9 cellular contexts compared by ENCODE assay signal in genomic region chr10:110410329-110411046, GRCh38.
DNase-seq lines count a peak whose midpoint lies in the region; ATAC-seq and TF ChIP-seq lines count a peak whose summit lies in the region.
"Had no signal": no experiment of that assay in that cellular context is flagged by ENCODE, and none has a peak within 500 bp of the region (broad histone marks: within the 10 kb centered on the region; RNA-seq: fewer than 3 reads in every experiment).

No MANE protein-coding gene starts in this region.

- peak; percentile 95 for DNase-seq in GM03348 (ENCODE audit: low spot score)
- DNase-seq in PC-9, result peak; percentile 89 to 96
- no peak for DNase-seq in esophagus squamous epithelium (lab: John Stamatoyannopoulos, UW)
- peak; percentile 76 for DNase-seq in pulmonary artery endothelial cell (ENCODE audit: low read depth, low spot score)
- no peak for DNase-seq in superior temporal gyrus (ENCODE audit: extremely low spot score)
- DNase-seq in NCI-H69 (lab: John Stamatoyannopoulos, UW), result no peak
- no peak for DNase-seq in GM19240 (ENCODE audit: insufficient read length, low spot score)
- DNase-seq: activated CD8-positive, alpha-beta memory T cell treated with anti-CD3 and anti-CD28 coated beads, Interleukin-2, amount 50 U/mL, for 48 hours had no signal

- peak overlapping the region; percentile 75 for H3K4me2 ChIP-seq in PC-9

- H3K27me3 ChIP-seq in PC-9 (ENCODE audit: insufficient read depth, low read depth) (no peaks in the 10 kb centered on the region), esophagus squamous epithelium (no peaks in the 10 kb centered on the region)

- intact Hi-C loops in PC-9 (cut with micrococcal nuclease; ENCODE audit: unreplicated experiment) (loop anchor here (1.0 to 5.0 kb wide), 4 partner anchors 16 to 203 kb away; partner anchors contain the start of gene MXI1), esophagus squamous epithelium (cut with DNase I) (no loop called here)

- H3K9me2 ChIP-seq in PC-9 (ENCODE audit: insufficient read depth), result no peaks in the 10 kb centered on the region

- H3K79me2 ChIP-seq in PC-9 (ENCODE audit: low read depth), result peaks cover 6% of the 10 kb centered on the region

- POLR2A ChIA-PET in PC-9 (lab: Charles Lee; ENCODE audit: unreplicated experiment), result interaction anchor here (0.6 to 1.4 kb wide), 6 partner anchors 11 to 506 kb away, joined by 3 to 5 read pairs (median 3); no protein-coding TSS in a partner anchor

- BruUV-seq in PC-9 (replicated peaks; lab: Mats Ljungman, UMichigan), result no TSS peak

- no peak for TF ChIP-seq POLR2A in esophagus squamous epithelium (IDR thresholded peaks at IDR 0.05)

- H3K27ac ChIP-seq in PC-9 (peak overlapping the region; percentile 100), esophagus squamous epithelium (peak overlapping the region; percentile 29 to 74 (median 64))

- WGBS in esophagus squamous epithelium, 2 donors, result 29 to 40% methylated on average over 8 of the region's 11 CpGs

- CTCF ChIA-PET in PC-9 (lab: Charles Lee), result interaction anchor here (1.1 kb wide), 1 partner anchor 56 kb away, joined by 3 read pairs; no protein-coding TSS in a partner anchor

- no peak overlapping the region for H2AFZ ChIP-seq in PC-9

- H4K20me1 ChIP-seq in PC-9 (ENCODE audit: insufficient read depth), result no peaks in the 10 kb centered on the region

- H3K4me1 ChIP-seq in PC-9 (replicated peaks; ENCODE audit: insufficient read depth), result peaks cover 87% of the 10 kb centered on the region
- peaks cover 27 to 79% (median 43%) of the 10 kb centered on the region in 3 donors for H3K4me1 ChIP-seq in esophagus squamous epithelium

- H3K4me3 ChIP-seq in PC-9 (no peak overlapping the region; the same call in 1 of the 2 replicates), esophagus squamous epithelium (no peak overlapping the region)

- H3K9me3 ChIP-seq in PC-9 (ENCODE audit: insufficient read depth, low read depth), result no peaks in the 10 kb centered on the region
- H3K9me3 ChIP-seq in esophagus squamous epithelium, result no peaks in the 10 kb centered on the region

- no peaks in the 10 kb centered on the region for H3K36me3 ChIP-seq in PC-9 (ENCODE audit: low read depth)
- H3K36me3 ChIP-seq in esophagus squamous epithelium, result no peaks in the 10 kb centered on the region

- no peak for ATAC-seq in GM21619 (IDR thresholded peaks at IDR 0.05; ENCODE audit: unreplicated experiment)

- H3F3A ChIP-seq in PC-9 (ENCODE audit: insufficient read depth, low read depth), result peaks cover 60% of the 10 kb centered on the region

- TF ChIP-seq CTCF in PC-9 (conservative IDR thresholded peaks at IDR 0.05) (no peak), esophagus squamous epithelium (IDR thresholded peaks at IDR 0.05) (no peak)

Comparison
In these comparisons a context has a peak if more than half of its experiments do, and no peak if none do; other contexts are left out.
1. DNase-seq: peak in GM03348 (single experiment), PC-9 (2 of 2) and pulmonary artery endothelial cell (single experiment); none in esophagus squamous epithelium (single experiment), superior temporal gyrus (single experiment), NCI-H69 (single experiment) and GM19240 (single experiment).